In genomic region chr14:68978550-68978911, GRCh38 we compare ENCODE assay signal across 1 cellular context.
TF ChIP-seq lines count a peak whose summit lies in the region.

No MANE protein-coding gene starts in this region.

TF ChIP-seq in WTC11, 78 proteins besides CTCF, POLR2A, EP300 and RAD21 (continued from another document):
- TF ChIP-seq HMGXB4 (CRISPR knock-in tag; IDR thresholded peaks at IDR 0.05) (peak; percentile 48; the same call in 1 of the 2 replicates), ETV6 (CRISPR knock-in tag; IDR thresholded peaks at IDR 0.05) (no peak), ZNF317 (CRISPR knock-in tag; IDR thresholded peaks at IDR 0.05; ENCODE audit: borderline replicate concordance, low read depth) (no peak), GRHL2 (CRISPR knock-in tag; IDR thresholded peaks at IDR 0.05; ENCODE audit: insufficient replicate concordance, severe bottlenecking) (no peak), PREB (CRISPR knock-in tag; IDR thresholded peaks at IDR 0.05; ENCODE audit: borderline replicate concordance) (no peak), ZBTB43 (CRISPR knock-in tag; IDR thresholded peaks at IDR 0.05) (no peak), USF2 (CRISPR knock-in tag; IDR thresholded peaks at IDR 0.05) (no peak), SOX15 (CRISPR knock-in tag; IDR thresholded peaks at IDR 0.05) (no peak), AFF4 (CRISPR knock-in tag; IDR thresholded peaks at IDR 0.05; ENCODE audit: borderline replicate concordance) (no peak), TEAD4 (CRISPR knock-in tag; IDR thresholded peaks at IDR 0.05) (no peak), GTF2I (CRISPR knock-in tag; conservative IDR thresholded peaks at IDR 0.05) (no peak), ELF4 (CRISPR knock-in tag; IDR thresholded peaks at IDR 0.05; ENCODE audit: low read depth) (no peak), PRRX2 (CRISPR knock-in tag; IDR thresholded peaks at IDR 0.05) (no peak), CBFB (CRISPR knock-in tag; IDR thresholded peaks at IDR 0.05; ENCODE audit: low read depth) (no peak), MYBL2 (CRISPR knock-in tag; IDR thresholded peaks at IDR 0.05) (no peak), ZNF121 (CRISPR knock-in tag; IDR thresholded peaks at IDR 0.05) (no peak), JUN (CRISPR knock-in tag; IDR thresholded peaks at IDR 0.05) (no peak), SP1 (CRISPR knock-in tag; conservative IDR thresholded peaks at IDR 0.05) (0 out of 2 replicates have a peak, but pooled peaks have one; percentile 6), E2F4 (CRISPR knock-in tag; IDR thresholded peaks at IDR 0.05; ENCODE audit: borderline replicate concordance, low read depth) (no peak), CREB1 (CRISPR knock-in tag; IDR thresholded peaks at IDR 0.05) (no peak), OVOL2 (CRISPR knock-in tag; IDR thresholded peaks at IDR 0.05; ENCODE audit: borderline replicate concordance) (no peak), RELA (CRISPR knock-in tag; IDR thresholded peaks at IDR 0.05; ENCODE audit: borderline replicate concordance) (no peak)
- TF ChIP-seq, protein P1, sequence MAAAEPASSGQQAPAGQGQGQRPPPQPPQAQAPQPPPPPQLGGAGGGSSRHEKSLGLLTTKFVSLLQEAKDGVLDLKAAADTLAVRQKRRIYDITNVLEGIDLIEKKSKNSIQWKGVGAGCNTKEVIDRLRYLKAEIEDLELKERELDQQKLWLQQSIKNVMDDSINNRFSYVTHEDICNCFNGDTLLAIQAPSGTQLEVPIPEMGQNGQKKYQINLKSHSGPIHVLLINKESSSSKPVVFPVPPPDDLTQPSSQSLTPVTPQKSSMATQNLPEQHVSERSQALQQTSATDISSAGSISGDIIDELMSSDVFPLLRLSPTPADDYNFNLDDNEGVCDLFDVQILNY (CRISPR knock-in tag; IDR thresholded peaks at IDR 0.05), result peak; percentile 13; the same call in 1 of the 2 replicates
- TF ChIP-seq, protein P2, sequence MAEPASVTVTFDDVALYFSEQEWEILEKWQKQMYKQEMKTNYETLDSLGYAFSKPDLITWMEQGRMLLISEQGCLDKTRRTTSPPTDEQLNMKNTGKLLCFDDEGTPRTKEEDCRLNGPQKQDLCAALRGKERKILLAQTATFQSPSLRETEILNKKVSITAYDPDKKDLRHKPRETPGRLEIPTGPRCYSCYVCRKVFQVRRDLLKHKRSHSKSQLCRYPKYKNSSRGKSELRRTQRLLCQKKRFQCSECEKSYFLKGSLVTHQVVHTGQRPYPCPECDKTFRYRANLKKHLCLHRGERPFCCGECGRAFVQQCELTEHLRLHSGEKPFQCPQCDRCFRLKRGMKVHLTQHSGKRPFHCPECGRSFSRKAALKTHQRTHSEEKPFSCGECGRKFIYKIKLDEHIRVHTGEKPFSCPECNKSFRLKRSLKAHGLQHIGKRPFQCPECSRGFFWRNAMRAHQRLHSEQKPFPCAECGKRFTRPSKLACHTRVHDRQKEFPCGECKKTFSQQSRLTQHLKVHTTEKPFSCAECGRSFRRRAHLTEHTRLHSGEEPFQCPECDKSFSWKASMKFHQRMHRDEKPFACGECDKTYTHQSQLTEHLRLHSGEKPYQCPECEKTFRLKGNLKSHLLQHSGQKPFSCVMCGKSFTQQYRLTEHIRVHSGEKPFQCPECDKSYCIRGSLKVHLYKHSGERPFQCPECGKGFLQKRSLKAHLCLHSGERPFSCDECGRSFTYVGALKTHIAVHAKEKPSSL (CRISPR knock-in tag; conservative IDR thresholded peaks at IDR 0.05), result no peak
